18 cellular contexts compared by ENCODE assay signal in the genomic region with DNA sequence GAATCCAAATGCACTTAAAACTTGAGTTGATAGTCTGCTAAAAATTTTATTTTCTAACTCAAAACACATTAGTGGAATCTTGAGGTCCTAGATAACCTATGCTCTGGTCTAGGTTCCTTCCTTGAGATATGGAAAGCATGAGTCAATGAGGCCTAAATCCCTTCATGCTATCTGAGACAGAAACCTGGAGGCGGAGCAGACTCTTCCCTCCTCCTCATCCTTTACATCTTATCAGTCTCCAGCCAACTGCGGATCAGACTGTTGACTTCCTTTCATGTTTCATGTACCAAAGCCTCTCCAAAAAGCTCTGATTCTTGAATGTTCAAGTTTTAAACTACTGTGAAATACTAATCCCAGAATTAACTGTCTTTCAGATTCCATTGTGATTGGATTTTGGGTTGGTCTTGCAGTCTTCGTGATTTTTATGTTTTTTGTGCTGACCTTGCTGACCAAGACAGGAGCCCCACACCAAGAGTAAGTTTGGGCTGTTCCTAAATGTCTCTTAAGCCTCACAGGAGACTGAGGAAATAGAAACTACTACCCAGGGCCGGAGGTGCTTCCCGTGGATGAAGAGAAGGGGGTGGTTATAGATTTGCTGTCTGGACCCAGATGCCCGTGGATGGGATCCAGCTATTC. TPM values are rescaled to one million over a fixed set of nuclear protein-coding genes. Genes with fewer than 3 reads are reported as not detected.
"Had no signal": no experiment of that assay in that cellular context is flagged by ENCODE, and none has a peak within 500 bp of the region (broad histone marks: within the 10 kb centered on the region; RNA-seq: fewer than 3 reads in every experiment).

No MANE protein-coding gene starts in this region.

- H3K27me3 Mint-ChIP-seq: activated T-helper 17 cell treated with anti-CD3 and anti-CD28 coated beads, Interleukin-2, amount 50 U/mL, for 72 hours; memory B cell; natural killer cell treated with Interleukin-12 subunit alpha and Interleukin-12 subunit beta and Interleukin-15 and Interleukin-18, amount 100 ng/mL, for 72 hours had no signal

- H3K9me3 ChIP-seq: esophagus muscularis mucosa, psoas muscle, right lobe of liver, upper lobe of left lung had no signal

- FAIRE-seq: TTC549 had no signal

- H3K4me1 ChIP-seq: esophagus muscularis mucosa, psoas muscle, right lobe of liver, upper lobe of left lung had no signal

- H3K4me3 Mint-ChIP-seq: activated naive CD4-positive, alpha-beta T cell treated with anti-CD3 and anti-CD28 coated beads for 36 hours; activated T-helper 17 cell treated with anti-CD3 and anti-CD28 coated beads, Interleukin-2, amount 50 U/mL, for 72 hours; memory B cell; natural killer cell treated with Interleukin-12 subunit alpha and Interleukin-12 subunit beta and Interleukin-15 and Interleukin-18, amount 100 ng/mL, for 72 hours; stimulated activated naive CD8-positive, alpha-beta T cell treated with anti-CD3 and anti-CD28 coated beads, Interleukin-15, amount 100 ng/mL, for 72 hours had no signal

- H3K27me3 ChIP-seq: cardiac muscle cell, dorsolateral prefrontal cortex, esophagus muscularis mucosa, right lobe of liver, upper lobe of left lung had no signal

- H3K4me3 ChIP-seq: cardiac muscle cell, dorsolateral prefrontal cortex, esophagus muscularis mucosa, psoas muscle, right lobe of liver, upper lobe of left lung had no signal

- H3K36me3 ChIP-seq: cardiac muscle cell, esophagus muscularis mucosa, right lobe of liver, upper lobe of left lung had no signal

- H3K36me3 Mint-ChIP-seq: memory B cell; natural killer cell treated with Interleukin-12 subunit alpha and Interleukin-12 subunit beta and Interleukin-15 and Interleukin-18, amount 100 ng/mL, for 72 hours had no signal

- H3K27ac ChIP-seq: cardiac muscle cell, esophagus muscularis mucosa, psoas muscle, right lobe of liver, upper lobe of left lung had no signal

- H3K4me1 Mint-ChIP-seq: activated T-helper 17 cell treated with anti-CD3 and anti-CD28 coated beads, Interleukin-2, amount 50 U/mL, for 72 hours; memory B cell; stimulated activated naive CD8-positive, alpha-beta T cell treated with anti-CD3 and anti-CD28 coated beads, Interleukin-15, amount 100 ng/mL, for 72 hours had no signal

- H3K27ac Mint-ChIP-seq: activated naive CD4-positive, alpha-beta T cell treated with anti-CD3 and anti-CD28 coated beads for 36 hours; activated T-helper 17 cell treated with anti-CD3 and anti-CD28 coated beads, Interleukin-2, amount 50 U/mL, for 72 hours; memory B cell; natural killer cell treated with Interleukin-12 subunit alpha and Interleukin-12 subunit beta and Interleukin-15 and Interleukin-18, amount 100 ng/mL, for 72 hours; stimulated activated naive CD8-positive, alpha-beta T cell treated with anti-CD3 and anti-CD28 coated beads, Interleukin-15, amount 100 ng/mL, for 72 hours had no signal

- H3K9me3 Mint-ChIP-seq: activated naive CD4-positive, alpha-beta T cell treated with anti-CD3 and anti-CD28 coated beads for 36 hours; activated T-helper 17 cell treated with anti-CD3 and anti-CD28 coated beads, Interleukin-2, amount 50 U/mL, for 72 hours; memory B cell; natural killer cell treated with Interleukin-12 subunit alpha and Interleukin-12 subunit beta and Interleukin-15 and Interleukin-18, amount 100 ng/mL, for 72 hours; stimulated activated naive CD8-positive, alpha-beta T cell treated with anti-CD3 and anti-CD28 coated beads, Interleukin-15, amount 100 ng/mL, for 72 hours had no signal

- DNase-seq: activated CD4-positive, alpha-beta T cell treated with anti-CD3 and anti-CD28 coated beads, Interleukin-2, amount 50 U/mL, for 4 hours; activated CD4-positive, CD25-positive, alpha-beta regulatory T cell treated with anti-CD3 and anti-CD28 coated beads, Interleukin-2, amount 50 U/mL, for 72 hours; activated naive CD4-positive, alpha-beta T cell treated with anti-CD3 and anti-CD28 coated beads for 36 hours; activated T-cell treated with anti-CD3 and anti-CD28 coated beads for 4 hours; dorsolateral prefrontal cortex; left ventricle myocardium superior; psoas muscle; right lobe of liver; stimulated activated naive CD8-positive, alpha-beta T cell treated with anti-CD3 and anti-CD28 coated beads, Interleukin-15, amount 100 ng/mL, for 72 hours; T-helper 2 cell; upper lobe of left lung had no signal

RNA-seq across cellular contexts. Expression of a gene that starts 29.1 kb away (rescaled TPM):
- total RNA-seq: activated naive CD4-positive, alpha-beta T cell treated with anti-CD3 and anti-CD28 coated beads for 36 hours; kidney epithelial cell; left ventricle myocardium superior; natural killer cell treated with Interleukin-12 subunit alpha and Interleukin-12 subunit beta and Interleukin-15 and Interleukin-18, amount 100 ng/mL, for 72 hours had no signal
